ENCODE assay signal across 10 cellular contexts in the genomic region with DNA sequence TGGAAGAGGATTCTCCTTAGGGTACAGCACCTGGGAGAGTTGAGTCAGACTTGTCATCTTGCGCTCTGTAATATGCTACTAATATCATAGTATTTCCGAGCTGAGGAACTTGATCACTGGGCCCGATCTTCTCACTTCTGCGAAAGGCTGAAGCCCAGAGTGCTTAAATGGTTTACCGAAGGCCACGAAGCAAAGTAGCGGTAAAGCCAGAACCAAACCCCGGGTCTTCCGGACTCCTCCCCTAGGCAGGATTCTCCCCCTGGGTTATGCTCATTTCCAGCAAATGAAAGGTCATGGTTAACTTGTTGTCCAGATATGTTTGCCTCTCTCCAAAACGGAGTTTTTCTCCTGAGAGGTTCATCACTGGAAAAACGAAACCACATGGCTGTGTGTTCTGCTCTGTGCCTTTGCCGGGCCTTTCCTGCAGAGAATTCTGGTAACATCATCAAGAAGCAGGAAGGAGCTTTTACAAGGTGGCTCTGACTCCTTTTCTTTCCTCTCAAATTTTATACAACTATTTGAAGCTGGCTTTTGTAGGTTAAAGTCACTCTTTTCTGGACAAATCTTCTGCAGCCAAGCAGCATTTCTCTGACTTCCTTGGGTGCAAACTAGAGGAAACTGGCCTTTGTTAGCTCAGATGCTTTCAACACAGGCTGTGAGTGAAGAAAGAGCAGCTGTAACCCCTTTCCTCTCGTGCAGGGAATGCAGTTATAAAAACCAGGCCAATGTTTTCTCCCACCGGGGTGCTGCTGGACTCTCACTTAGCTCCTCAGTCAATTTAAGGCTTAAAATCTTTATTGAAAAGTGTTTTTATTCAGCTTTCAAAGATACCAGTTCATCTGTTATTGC. TPM values are rescaled to one million over a fixed set of nuclear protein-coding genes. Genes with fewer than 3 reads are reported as not detected.
DNase-seq lines count a peak whose midpoint lies in the region; ATAC-seq and TF ChIP-seq lines count a peak whose summit lies in the region.
"Had no signal": no experiment of that assay in that cellular context is flagged by ENCODE, and none has a peak within 500 bp of the region (broad histone marks: within the 10 kb centered on the region; RNA-seq: fewer than 3 reads in every experiment).

No MANE protein-coding gene starts in this region.

- peak overlapping the region; percentile 17 for H3K4me3 Mint-ChIP-seq in activated T-helper 1 cell treated with anti-CD3 and anti-CD28 coated beads, Interleukin-12 subunit alpha, Interleukin-12 subunit beta, Interleukin-2, Interleukin-4 antibody, amounts not matched to agents 30 ng/mL and 10 ng/mL and 1 ng/mL, durations not matched to agents 14 hours and 24 hours and 36 hours

- no peak for TF ChIP-seq CTCF in HL-60 (IDR thresholded peaks at IDR 0.05; ENCODE audit: insufficient read depth, low read length)
- TF ChIP-seq CTCF in hepatocyte (IDR thresholded peaks at IDR 0.05; ENCODE audit: poor library complexity) = no peak

- peaks cover 13% of the 10 kb centered on the region for H3K27me3 Mint-ChIP-seq in activated T-helper 1 cell treated with anti-CD3 and anti-CD28 coated beads, Interleukin-12 subunit alpha, Interleukin-12 subunit beta, Interleukin-2, Interleukin-4 antibody, amounts not matched to agents 30 ng/mL and 10 ng/mL and 1 ng/mL, durations not matched to agents 14 hours and 24 hours and 36 hours (ENCODE audit: insufficient read depth)

- H3K36me3 Mint-ChIP-seq in activated T-helper 1 cell treated with anti-CD3 and anti-CD28 coated beads, Interleukin-12 subunit alpha, Interleukin-12 subunit beta, Interleukin-2, Interleukin-4 antibody, amounts not matched to agents 30 ng/mL and 10 ng/mL and 1 ng/mL, durations not matched to agents 14 hours and 24 hours and 36 hours (ENCODE audit: low read depth) = peaks cover 7% of the 10 kb centered on the region

- H3K36me3 ChIP-seq in hepatocyte (replicated peaks; ENCODE audit: insufficient read depth, low read depth) = no peaks in the 10 kb centered on the region
- H3K36me3 ChIP-seq: HAP-1, pancreas had no signal

- DNase-seq in HL-60 (ENCODE audit: low read depth in 1 of 2, low spot score in 1 of 2) = peak in 1 of 2 experiments; percentile 90
- DNase-seq in activated T-helper 1 cell treated with anti-CD3 and anti-CD28 coated beads, Interleukin-12 subunit alpha, Interleukin-12 subunit beta, Interleukin-2, Interleukin-4 antibody, amounts not matched to agents 30 ng/mL and 10 ng/mL and 1 ng/mL, durations not matched to agents 14 hours and 24 hours and 36 hours (ENCODE audit: low spot score) = no peak
- DNase-seq in hepatocyte (ENCODE audit: low spot score) = no peak
- peak; percentile 42 for DNase-seq in stimulated activated naive CD8-positive, alpha-beta T cell treated with anti-CD3 and anti-CD28 coated beads, Interleukin-15, Interleukin-2, amounts not matched to agents 100 U/mL and 50 U/mL, for 24 hours
- DNase-seq in DMS153 treated with DMSO at 0.1 percent for 48 hours (lab: John Stamatoyannopoulos, UW; ENCODE audit: unreplicated experiment) = no peak
- DNase-seq in cerebellar nuclear complex (lab: John Stamatoyannopoulos, UW) = no peak
- no peak for DNase-seq in NCI-H2196 (lab: John Stamatoyannopoulos, UW; ENCODE audit: unreplicated experiment)
- DNase-seq: pancreas had no signal

- no peaks in the 10 kb centered on the region for H3K9me3 ChIP-seq in hepatocyte (ENCODE audit: low read depth)
- H3K9me3 ChIP-seq: HAP-1, pancreas had no signal

- H4K20me1 ChIP-seq in hepatocyte (ENCODE audit: insufficient read depth, poor library complexity, severe bottlenecking) = no peaks in the 10 kb centered on the region

- H3K27ac ChIP-seq in HL-60 (replicated peaks) (peak overlapping the region; percentile 87), hepatocyte (peak overlapping the region; percentile 62)
- H3K27ac ChIP-seq: pancreas had no signal

- H3K9me3 Mint-ChIP-seq in activated T-helper 1 cell treated with anti-CD3 and anti-CD28 coated beads, Interleukin-12 subunit alpha, Interleukin-12 subunit beta, Interleukin-2, Interleukin-4 antibody, amounts not matched to agents 30 ng/mL and 10 ng/mL and 1 ng/mL, durations not matched to agents 14 hours and 24 hours and 36 hours = no peaks in the 10 kb centered on the region

- no peaks in the 10 kb centered on the region for H3K27me3 ChIP-seq in HL-60 (ENCODE audit: insufficient read depth, poor library complexity, severe bottlenecking)
- H3K27me3 ChIP-seq in hepatocyte = no peaks in the 10 kb centered on the region
- H3K27me3 ChIP-seq: pancreas had no signal

- 76% methylated on average over 14 of the region's 14 CpGs for WGBS in hepatocyte (ENCODE audit: low lambda C conversion rate, missing lambda C conversion rate)

- H3K4me1 Mint-ChIP-seq in activated T-helper 1 cell treated with anti-CD3 and anti-CD28 coated beads, Interleukin-12 subunit alpha, Interleukin-12 subunit beta, Interleukin-2, Interleukin-4 antibody, amounts not matched to agents 30 ng/mL and 10 ng/mL and 1 ng/mL, durations not matched to agents 14 hours and 24 hours and 36 hours (ENCODE audit: low read depth) = peaks cover 46% of the 10 kb centered on the region

- no peaks in the 10 kb centered on the region for H3K9me2 ChIP-seq in hepatocyte (replicated peaks; ENCODE audit: insufficient read depth)

- peaks cover 17% of the 10 kb centered on the region for H3K4me1 ChIP-seq in hepatocyte (ENCODE audit: insufficient read depth)
- H3K4me1 ChIP-seq: pancreas had no signal

- intact Hi-C loops in activated T-helper 1 cell treated with anti-CD3 and anti-CD28 coated beads, Interleukin-12 subunit alpha, Interleukin-12 subunit beta, Interleukin-2, Interleukin-4 antibody, amounts not matched to agents 30 ng/mL and 10 ng/mL and 1 ng/mL, durations not matched to agents 14 hours and 24 hours and 36 hours (cut with micrococcal nuclease) = no loop called here

- no peak overlapping the region for H2AFZ ChIP-seq in hepatocyte

- H3K79me2 ChIP-seq in hepatocyte = no peaks in the 10 kb centered on the region

- H3K4me2 ChIP-seq in hepatocyte = peak overlapping the region; percentile 39

- H3K27ac Mint-ChIP-seq in activated T-helper 1 cell treated with anti-CD3 and anti-CD28 coated beads, Interleukin-12 subunit alpha, Interleukin-12 subunit beta, Interleukin-2, Interleukin-4 antibody, amounts not matched to agents 30 ng/mL and 10 ng/mL and 1 ng/mL, durations not matched to agents 14 hours and 24 hours and 36 hours = peak overlapping the region; percentile 47

- H3K4me3 ChIP-seq in HL-60 (replicated peaks; ENCODE audit: insufficient read depth, low read length) = no peak overlapping the region
- no peak overlapping the region for H3K4me3 ChIP-seq in hepatocyte
- H3K4me3 ChIP-seq: HAP-1, pancreas had no signal

- ATAC-seq in stimulated activated naive CD8-positive, alpha-beta T cell treated with anti-CD3 and anti-CD28 coated beads, Interleukin-15, Interleukin-2, amounts not matched to agents 100 U/mL and 50 U/mL, for 24 hours = peak; percentile 19
- no peak for ATAC-seq in HG03432 (IDR thresholded peaks at IDR 0.05; ENCODE audit: unreplicated experiment)

RNA-seq across cellular contexts. Expression of a gene that starts 35.5 kb away (rescaled TPM):
- total RNA-seq in activated T-helper 1 cell treated with anti-CD3 and anti-CD28 coated beads, Interleukin-12 subunit alpha, Interleukin-12 subunit beta, Interleukin-2, Interleukin-4 antibody, amounts not matched to agents 30 ng/mL and 10 ng/mL and 1 ng/mL, durations not matched to agents 14 hours and 24 hours and 36 hours = 17.9 and 18.3 TPM in 2 replicates
- 5.2 and 11.1 TPM in 2 replicates for total RNA-seq in hepatocyte
- polyA plus RNA-seq in hepatocyte = 5.1 and 9.1 TPM in 2 replicates
